ENCODE assay signal across 1 cellular context in genomic region chr3:48472923-48473616, GRCh38.
A peak's percentile ranks its signal among the peaks of the same experiment; 100 is the strongest.
TF ChIP-seq lines count a peak whose summit lies in the region.

No MANE protein-coding gene starts in this region.

TF ChIP-seq in HepG2, 621 proteins besides CTCF, POLR2A, EP300 and RAD21 (continued from another document and continues in another):
- peak; percentile 37 for TF ChIP-seq ZNF580 (CRISPR knock-in tag; IDR thresholded peaks at IDR 0.05; ENCODE audit: borderline replicate concordance, low read depth)
- peak; percentile 46; the same call in 1 of the 2 replicates for TF ChIP-seq GMEB1 (CRISPR knock-in tag; IDR thresholded peaks at IDR 0.05; ENCODE audit: borderline replicate concordance)
- 0 out of 2 replicates have a peak, but pooled peaks have one; percentile 73 for TF ChIP-seq MTERF4 (CRISPR knock-in tag; IDR thresholded peaks at IDR 0.05)
- TF ChIP-seq HMGXB3 (CRISPR knock-in tag; IDR thresholded peaks at IDR 0.05; ENCODE audit: borderline replicate concordance) = peak; percentile 84
- peak; percentile 73 for TF ChIP-seq NR2F6 (IDR thresholded peaks at IDR 0.05)
- peak; percentile 71; the same call in 1 of the 2 replicates for TF ChIP-seq NR2F6 (CRISPR knock-in tag; IDR thresholded peaks at IDR 0.05)
- TF ChIP-seq STAT6 (CRISPR knock-in tag; IDR thresholded peaks at IDR 0.05; ENCODE audit: borderline replicate concordance) = peak; percentile 71; the same call in 1 of the 2 replicates
- TF ChIP-seq ZNF333 (CRISPR knock-in tag; IDR thresholded peaks at IDR 0.05; ENCODE audit: borderline replicate concordance) = no peak
- TF ChIP-seq ZNF484 (CRISPR knock-in tag; IDR thresholded peaks at IDR 0.05; ENCODE audit: borderline replicate concordance, low read depth) = no peak
- TF ChIP-seq ETV6 (CRISPR knock-in tag; conservative IDR thresholded peaks at IDR 0.05) = peak; percentile 51; the same call in 1 of the 2 replicates
- peak; percentile 70; the same call in 1 of the 2 replicates for TF ChIP-seq POGZ (CRISPR knock-in tag; IDR thresholded peaks at IDR 0.05)
- TF ChIP-seq ZNF230 (CRISPR knock-in tag; IDR thresholded peaks at IDR 0.05) = 0 out of 2 replicates have a peak, but pooled peaks have one; percentile 12
- TF ChIP-seq CBFB (CRISPR knock-in tag; IDR thresholded peaks at IDR 0.05) = peak; percentile 72
- peak; percentile 29; the same call in 1 of the 2 replicates for TF ChIP-seq KDM5A (IDR thresholded peaks at IDR 0.05; ENCODE audit: borderline replicate concordance, low read length)
- TF ChIP-seq LCORL (IDR thresholded peaks at IDR 0.05) = no peak
- TF ChIP-seq LCORL (CRISPR knock-in tag; IDR thresholded peaks at IDR 0.05) = peak; percentile 82
- peak; percentile 89 for TF ChIP-seq ATF2 (CRISPR knock-in tag; IDR thresholded peaks at IDR 0.05)
- TF ChIP-seq ZNF878 (CRISPR knock-in tag; IDR thresholded peaks at IDR 0.05) = peak; percentile 45; the same call in 1 of the 2 replicates
- TF ChIP-seq ZNF547 (CRISPR knock-in tag; IDR thresholded peaks at IDR 0.05) = peak; percentile 92; the same call in 1 of the 2 replicates
- peak; percentile 24; the same call in 1 of the 2 replicates for TF ChIP-seq ZNF556 (CRISPR knock-in tag; IDR thresholded peaks at IDR 0.05; ENCODE audit: borderline replicate concordance)
- 0 out of 2 replicates have a peak, but pooled peaks have one; percentile 48 for TF ChIP-seq ZNF335 (CRISPR knock-in tag; IDR thresholded peaks at IDR 0.05)
- peak; percentile 96 for TF ChIP-seq ZNF687 (CRISPR knock-in tag; IDR thresholded peaks at IDR 0.05)
- TF ChIP-seq ZBTB21 (CRISPR knock-in tag; IDR thresholded peaks at IDR 0.05) = peak; percentile 27; the same call in 1 of the 2 replicates
- TF ChIP-seq ZBTB40 (IDR thresholded peaks at IDR 0.05) = no peak
- peak; percentile 68 for TF ChIP-seq ZBTB40 (CRISPR knock-in tag; IDR thresholded peaks at IDR 0.05)
